17 cellular contexts compared by ENCODE assay signal in the genomic region with DNA sequence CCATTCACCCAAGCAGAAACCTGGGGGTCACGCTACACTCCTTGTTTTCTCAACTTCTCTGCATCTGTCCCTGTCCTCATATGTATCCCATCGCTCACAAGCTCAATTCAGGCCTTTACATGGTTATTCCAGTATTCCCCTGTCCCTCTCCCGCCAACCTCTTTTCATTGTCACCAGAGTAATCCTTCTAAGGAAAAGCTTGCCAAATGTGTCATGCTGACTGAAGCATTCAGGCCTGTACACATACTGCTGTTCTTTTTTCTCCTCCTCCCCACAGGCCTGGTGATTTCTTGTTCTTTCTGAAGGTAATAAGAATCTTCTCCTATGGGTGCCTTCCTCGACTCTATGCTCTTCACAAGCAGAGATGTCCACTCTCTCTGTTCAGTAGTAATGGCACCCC.
DNase-seq lines count a peak whose midpoint lies in the region; ATAC-seq and TF ChIP-seq lines count a peak whose summit lies in the region.
"Had no signal": no experiment of that assay in that cellular context is flagged by ENCODE, and none has a peak within 500 bp of the region (broad histone marks: within the 10 kb centered on the region; RNA-seq: fewer than 3 reads in every experiment).

No MANE protein-coding gene starts in this region.

- H3K27ac ChIP-seq in right cardiac atrium (ENCODE audit: low read length) (no peak overlapping the region), adrenal gland (no peak overlapping the region)
- H3K27ac ChIP-seq: RWPE1, SJSA1 had no signal

- 89% methylated on average over 4 of the region's 4 CpGs for WGBS in right cardiac atrium
- 92 to 98% (median 96%) methylated on average over 4 of the region's 4 CpGs for WGBS in adrenal gland, 4 donors

- ATAC-seq in left cardiac atrium (peak; percentile 41 to 54), right cardiac atrium (no peak), HG03571 (IDR thresholded peaks at IDR 0.05; ENCODE audit: unreplicated experiment) (no peak), GM18867 (IDR thresholded peaks at IDR 0.05; ENCODE audit: unreplicated experiment) (no peak)

- no peaks in the 10 kb centered on the region for H3K36me3 ChIP-seq in adrenal gland (replicated peaks in 1 of 2)
- H3K36me3 ChIP-seq: SJSA1 had no signal

- H3K4me1 ChIP-seq in right cardiac atrium (ENCODE audit: control insufficient read depth, insufficient read depth, low read length): no peaks in the 10 kb centered on the region
- H3K4me1 ChIP-seq in adrenal gland (replicated peaks in 1 of 2): no peaks in the 10 kb centered on the region
- H3K4me1 ChIP-seq: SJSA1 had no signal

- intact Hi-C loops in left cardiac atrium (cut with DNase I): no loop called here
- intact Hi-C loops in right cardiac atrium (cut with DNase I): no loop called here
- intact Hi-C loops in adrenal gland (cut with DNase I): no loop called here

- no peaks in the 10 kb centered on the region for H3K9me3 ChIP-seq in right cardiac atrium (ENCODE audit: control insufficient read depth, low read length)
- H3K9me3 ChIP-seq in adrenal gland (replicated peaks in 1 of 3): no peaks in the 10 kb centered on the region
- H3K9me3 ChIP-seq: SJSA1 had no signal

- H3K4me3 ChIP-seq in right cardiac atrium (ENCODE audit: low read length): no peak overlapping the region
- H3K4me3 ChIP-seq in adrenal gland: no peak overlapping the region
- H3K4me3 ChIP-seq: SJSA1 had no signal

- no peaks in the 10 kb centered on the region for H3K27me3 ChIP-seq in right cardiac atrium (ENCODE audit: control insufficient read depth, insufficient read depth)
- H3K27me3 ChIP-seq in adrenal gland: no peaks in the 10 kb centered on the region

- TF ChIP-seq CTCF in adrenal gland (IDR thresholded peaks at IDR 0.05): no peak

- TF ChIP-seq POLR2A in adrenal gland (IDR thresholded peaks at IDR 0.05): no peak

- DNase-seq in left cardiac atrium: no peak
- no peak for DNase-seq in right cardiac atrium
- DNase-seq in cerebellar cortex (ENCODE audit: low spot score): peak; percentile 42
- DNase-seq in midbrain (lab: John Stamatoyannopoulos, UW): peak; percentile 63
- no peak for DNase-seq in NCI-H1694 treated with DMSO at 0.1 percent for 48 hours (lab: John Stamatoyannopoulos, UW)
- no peak for DNase-seq in adrenal gland
- DNase-seq: 8988T; Calu3; CD4-positive, CD25-positive, alpha-beta regulatory T cell; NCI-H1417; NCI-H2029 treated with DMSO at 0.1 percent for 48 hours; NCI-H510A treated with DMSO at 0.1 percent for 48 hours; OCI-M1 had no signal

Comparison
In these comparisons a context has a peak if more than half of its experiments do, and no peak if none do; other contexts are left out.
1. ATAC-seq: peak in left cardiac atrium (2 of 2); none in right cardiac atrium (0 of 2), HG03571 (single experiment) and GM18867 (single experiment).
2. DNase-seq: peak in cerebellar cortex (single experiment) and midbrain (single experiment); none in left cardiac atrium (single experiment), right cardiac atrium (0 of 3), NCI-H1694 treated with DMSO at 0.1 percent for 48 hours (single experiment) and adrenal gland (0 of 7).